ENCODE assay signal across 23 cellular contexts in the genomic region with DNA sequence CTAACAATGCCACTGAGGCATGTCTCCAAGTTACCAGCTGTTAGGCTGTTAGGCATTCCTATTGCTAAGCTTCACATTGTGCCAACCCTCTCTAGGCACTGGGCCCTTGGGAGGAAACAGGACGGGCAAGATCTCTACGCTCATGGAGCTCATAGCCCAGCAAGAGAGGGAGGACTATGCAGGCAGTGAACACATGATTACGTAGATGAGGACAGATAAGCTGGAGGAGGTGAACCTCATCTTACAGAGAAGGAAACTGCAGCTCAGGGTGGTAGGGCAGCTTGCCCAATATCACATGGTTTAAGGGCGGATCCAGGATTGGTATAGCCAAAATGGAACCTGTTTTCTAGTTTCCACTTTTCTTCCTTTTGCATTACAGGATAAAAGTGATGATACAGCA. TPM values are rescaled to one million over a fixed set of nuclear protein-coding genes. Genes with fewer than 3 reads are reported as not detected.
DNase-seq lines count a peak whose midpoint lies in the region; ATAC-seq, FAIRE-seq and TF ChIP-seq lines count a peak whose summit lies in the region.
"Had no signal": no experiment of that assay in that cellular context is flagged by ENCODE, and none has a peak within 500 bp of the region (broad histone marks: within the 10 kb centered on the region; RNA-seq: fewer than 3 reads in every experiment).

No MANE protein-coding gene starts in this region.

- WGBS in HepG2 (ENCODE audit: low lambda C conversion rate), result 97% methylated on average over 4 of the region's 4 CpGs
- WGBS in right lobe of liver (ENCODE audit: insufficient coverage, low coverage, low lambda C conversion rate, missing lambda C conversion rate), result 85% methylated on average over 4 of the region's 4 CpGs

- H3K4me1 ChIP-seq in HepG2 (ENCODE audit: insufficient read depth, low read length), result peaks cover 10% of the 10 kb centered on the region
- no peaks in the 10 kb centered on the region for H3K4me1 ChIP-seq in right lobe of liver
- H3K4me1 ChIP-seq: BLaER1 treated with 17β-estradiol and CSF1 and Interleukin-3, amounts not matched to agents 10 nM and 100 nM had no signal

- TF ChIP-seq CTCF in HepG2 (CRISPR knock-in tag; IDR thresholded peaks at IDR 0.05) (no peak), right lobe of liver (IDR thresholded peaks at IDR 0.05) (no peak), LNCaP clone FGC (IDR thresholded peaks at IDR 0.05; ENCODE audit: control insufficient read depth, extremely low read depth, insufficient read depth) (no peak)

- no peak overlapping the region for H3K4me3 ChIP-seq in HepG2 (replicated peaks in 1 of 3; ENCODE audit: insufficient read depth in 1 of 3, low read depth in 2 of 3, low read length in 3 of 3)
- no peak overlapping the region for H3K4me3 ChIP-seq in right lobe of liver
- H3K4me3 ChIP-seq in LNCaP clone FGC (ENCODE audit: low read depth, low read length), result no peak overlapping the region
- H3K4me3 ChIP-seq: BLaER1 treated with 17β-estradiol and CSF1 and Interleukin-3, amounts not matched to agents 10 nM and 100 nM; GM12878 had no signal

- TF ChIP-seq POLR2A in HepG2 (IDR thresholded peaks at IDR 0.05; ENCODE audit: insufficient read depth in 1 of 2, low read depth in 2 of 2, low read length in 2 of 2), result no peak
- no peak for TF ChIP-seq POLR2A in right lobe of liver (IDR thresholded peaks at IDR 0.05)

- POLR2A ChIA-PET in HepG2 (lab: Yijun Ruan, JAX), result no interaction called here

- no TSS peak for BruUV-seq in HepG2 (replicated peaks; lab: Mats Ljungman, UMichigan)

- H3K27ac ChIP-seq in HepG2 (ENCODE audit: extremely low read length, insufficient read depth, low read length) (no peak overlapping the region), right lobe of liver (no peak overlapping the region)
- H3K27ac ChIP-seq: 22Rv1; BLaER1 treated with 17β-estradiol and CSF1 and Interleukin-3, amounts not matched to agents 10 nM and 100 nM had no signal

- TF ChIP-seq EP300 in HepG2 (IDR thresholded peaks at IDR 0.05; ENCODE audit: low read depth in 2 of 2, low read length in 2 of 2), result no peak
- no peak for TF ChIP-seq EP300 in HepG2 (CRISPR knock-in tag; IDR thresholded peaks at IDR 0.05; ENCODE audit: borderline replicate concordance)

- ATAC-seq in HepG2 (no peak), right lobe of liver (no peak)
- ATAC-seq: GM12878 had no signal

- no peak overlapping the region for H2AFZ ChIP-seq in HepG2 (ENCODE audit: low read length)

- TF ChIP-seq RAD21 in HepG2 (CRISPR knock-in tag; IDR thresholded peaks at IDR 0.05), result no peak

- in situ Hi-C loops in HepG2 (cut with HindIII; ENCODE audit: extremely low pct_ligation_motif_present, low pct_unique_long_range_greater_than_20kb), result no loop called here

- intact Hi-C loops in HepG2 (cut with micrococcal nuclease; ENCODE audit: unreplicated experiment), result no loop called here
- intact Hi-C loops in right lobe of liver (cut with DNase I), result no loop called here

- no peak for FAIRE-seq in HepG2 (lab: Jason Lieb, UNC)
- FAIRE-seq: A204.1, GM12878, GM12892, GM18507 had no signal

- H3K36me3 ChIP-seq in HepG2 (replicated peaks in 1 of 2; ENCODE audit: control insufficient read depth in 1 of 2, insufficient read depth in 2 of 2, low read length in 2 of 2) (peaks cover 25 to 69% of the 10 kb centered on the region in 2 experiments), right lobe of liver (peaks cover 4 to 69% (median 46%) of the 10 kb centered on the region in 4 donors)

- H3K4me2 ChIP-seq in HepG2 (ENCODE audit: low read depth, low read length), result no peak overlapping the region
- H3K4me2 ChIP-seq: BLaER1 treated with 17β-estradiol and CSF1 and Interleukin-3, amounts not matched to agents 10 nM and 100 nM had no signal

- CTCF ChIA-PET in HepG2 (lab: Yijun Ruan, JAX; ENCODE audit: low intra/inter-chr PET ratio, low total read pairs), result no interaction called here

- H3K9me3 ChIP-seq in HepG2 (ENCODE audit: low read length), result no peaks in the 10 kb centered on the region
- no peaks in the 10 kb centered on the region for H3K9me3 ChIP-seq in right lobe of liver
- H3K9me3 ChIP-seq: BLaER1 treated with 17β-estradiol and CSF1 and Interleukin-3, amounts not matched to agents 10 nM and 100 nM had no signal

- H3K27me3 ChIP-seq in HepG2 (ENCODE audit: control insufficient read depth in 1 of 2, insufficient read depth in 2 of 2, low read length in 2 of 2) (no peaks in the 10 kb centered on the region), right lobe of liver (no peaks in the 10 kb centered on the region)
- H3K27me3 ChIP-seq: BLaER1 treated with 17β-estradiol and CSF1 and Interleukin-3, amounts not matched to agents 10 nM and 100 nM had no signal

- no peak for DNase-seq in HepG2 (ENCODE audit: low spot score)
- DNase-seq in right lobe of liver, result no peak
- DNase-seq in LNCaP clone FGC (ENCODE audit: low read depth), result peak; percentile 87
- no peak for DNase-seq in HuH-7 (ENCODE audit: low spot score)
- no peak for DNase-seq in 8988T
- DNase-seq: AML-193; CD4-positive, alpha-beta memory T cell; CD4-positive, CD25-positive, alpha-beta regulatory T cell; CD8-positive, alpha-beta memory T cell; COR-L47; DMS 273 treated with DMSO at 0.1 percent for 48 hours; DMS153; DMS53; DMS79; DND-41; EL; GDM1 had no signal

- no peaks in the 10 kb centered on the region for H3K79me2 ChIP-seq in HepG2 (ENCODE audit: insufficient read depth, low read length)

- no peak overlapping the region for H3K9ac ChIP-seq in HepG2 (ENCODE audit: insufficient read depth, low read depth, low read length)
- H3K9ac ChIP-seq: BLaER1 treated with 17β-estradiol and CSF1 and Interleukin-3, amounts not matched to agents 10 nM and 100 nM had no signal

- H4K20me1 ChIP-seq in HepG2 (ENCODE audit: insufficient read depth, low read length), result no peaks in the 10 kb centered on the region

TF ChIP-seq in HepG2, 621 proteins besides CTCF, POLR2A, EP300 and RAD21 (continues in another document):
- TF ChIP-seq ZNF292 (CRISPR knock-in tag; IDR thresholded peaks at IDR 0.05; ENCODE audit: borderline replicate concordance, low read depth) (no peak), ZKSCAN5 (CRISPR knock-in tag; IDR thresholded peaks at IDR 0.05) (no peak), POLR2G (IDR thresholded peaks at IDR 0.05; ENCODE audit: low read depth, low read length) (no peak), MAFK (conservative IDR thresholded peaks at IDR 0.05 in 1 of 2, IDR thresholded peaks at IDR 0.05 in 1 of 2; ENCODE audit: low read length in 2 of 2) (peak; percentile 22 to 38; a peak in 2 of 4 replicates)

RNA-seq across cellular contexts. Expression of gene UBE3B, which starts 7.8 kb away (rescaled TPM):
- 25.3 and 31.5 TPM in 2 replicates for total RNA-seq in HepG2 (2016; rRNA removed; fragmentation: Illumina TruSeq; extraction: Trizol)
- 30.2 and 32.0 TPM in 2 replicates for total RNA-seq in HepG2 (2016; cell fraction: cytosol; rRNA removed; fragmentation: Illumina TruSeq; extraction: Trizol; ENCODE audit: low read depth)
- total RNA-seq in HepG2 (2016; cell fraction: insoluble cytoplasmic fraction; rRNA removed; fragmentation: Illumina TruSeq; extraction: Trizol), result 26.5 and 33.2 TPM in 2 replicates
- total RNA-seq in HepG2 (2016; cell fraction: membrane; rRNA removed; fragmentation: Illumina TruSeq; extraction: Trizol), result 41.9 and 47.4 TPM in 2 replicates
- total RNA-seq in HepG2 (2016; cell fraction: nucleus; rRNA removed; fragmentation: Illumina TruSeq; extraction: Trizol), result 27.6 and 29.3 TPM in 2 replicates
- 22.7 and 26.0 TPM in 2 replicates for polyA plus RNA-seq in HepG2 (2011; rRNA removed)
- 14.5 and 17.1 TPM in 2 replicates for polyA plus RNA-seq in HepG2 (2011; cell fraction: cytosol; rRNA removed)
- polyA plus RNA-seq in HepG2 (2011; cell fraction: nucleus; rRNA removed), result 61.8 and 62.4 TPM in 2 replicates
- polyA plus RNA-seq in HepG2 (2012), result 11.8 and 14.4 TPM in 2 replicates
- 26.4 and 35.0 TPM in 2 replicates for polyA plus RNA-seq in HepG2 (2016; cell fraction: cytosol; fragmentation: Illumina TruSeq; extraction: Trizol; ENCODE audit: low read depth)
- 22.0 and 25.4 TPM in 2 replicates for polyA plus RNA-seq in HepG2 (2016; cell fraction: insoluble cytoplasmic fraction; fragmentation: Illumina TruSeq; extraction: Trizol; ENCODE audit: low read depth)
- 28.4 and 35.1 TPM in 2 replicates for polyA plus RNA-seq in HepG2 (2016; cell fraction: membrane; fragmentation: Illumina TruSeq; extraction: Trizol; ENCODE audit: low read depth)
- 28.2 and 30.2 TPM in 2 replicates for polyA plus RNA-seq in HepG2 (2016; cell fraction: nucleus; fragmentation: Illumina TruSeq; extraction: Trizol; ENCODE audit: insufficient read depth, low read depth)
- polyA minus RNA-seq in HepG2 (2011; rRNA and poly(A)+ RNA removed; ENCODE audit: low replicate concordance), result 27.1 and 49.0 TPM in 2 replicates
- polyA minus RNA-seq in HepG2 (2011; cell fraction: cytosol; rRNA and poly(A)+ RNA removed), result 13.7 and 15.7 TPM in 2 replicates
- polyA minus RNA-seq in HepG2 (2011; cell fraction: nucleus; rRNA and poly(A)+ RNA removed), result 55.0 and 69.5 TPM in 2 replicates
- 10 to 100 TPM; 15.3 to 31.8 (median 22.5) TPM for total RNA-seq in right lobe of liver

RNA-seq across cellular contexts. Expression of gene KCTD10, which starts 8.1 kb away (rescaled TPM):
- 6.9 and 12.5 TPM in 2 replicates for total RNA-seq in HepG2 (2016; rRNA removed; fragmentation: Illumina TruSeq; extraction: Trizol)
- total RNA-seq in HepG2 (2016; cell fraction: cytosol; rRNA removed; fragmentation: Illumina TruSeq; extraction: Trizol; ENCODE audit: low read depth), result 2.1 and 3.7 TPM in 2 replicates
- total RNA-seq in HepG2 (2016; cell fraction: insoluble cytoplasmic fraction; rRNA removed; fragmentation: Illumina TruSeq; extraction: Trizol), result 6.4 and 9.2 TPM in 2 replicates
- 5.5 and 5.7 TPM in 2 replicates for total RNA-seq in HepG2 (2016; cell fraction: membrane; rRNA removed; fragmentation: Illumina TruSeq; extraction: Trizol)
- 11.5 and 12.2 TPM in 2 replicates for total RNA-seq in HepG2 (2016; cell fraction: nucleus; rRNA removed; fragmentation: Illumina TruSeq; extraction: Trizol)
- 25.4 and 30.2 TPM in 2 replicates for polyA plus RNA-seq in HepG2 (2011; rRNA removed)
- polyA plus RNA-seq in HepG2 (2011; cell fraction: cytosol; rRNA removed), result 21.1 and 22.0 TPM in 2 replicates
- polyA plus RNA-seq in HepG2 (2011; cell fraction: nucleus; rRNA removed), result 28.4 and 32.1 TPM in 2 replicates
- polyA plus RNA-seq in HepG2 (2012), result 11.1 TPM in 2 replicates
- 1.4 and 1.7 TPM in 2 replicates for polyA plus RNA-seq in HepG2 (2016; cell fraction: cytosol; fragmentation: Illumina TruSeq; extraction: Trizol; ENCODE audit: low read depth)
- polyA plus RNA-seq in HepG2 (2016; cell fraction: insoluble cytoplasmic fraction; fragmentation: Illumina TruSeq; extraction: Trizol; ENCODE audit: low read depth), result 21.4 and 22.8 TPM in 2 replicates
- 4.0 and 4.6 TPM in 2 replicates for polyA plus RNA-seq in HepG2 (2016; cell fraction: membrane; fragmentation: Illumina TruSeq; extraction: Trizol; ENCODE audit: low read depth)
- 18.0 and 18.6 TPM in 2 replicates for polyA plus RNA-seq in HepG2 (2016; cell fraction: nucleus; fragmentation: Illumina TruSeq; extraction: Trizol; ENCODE audit: insufficient read depth, low read depth)
- polyA minus RNA-seq in HepG2 (2011; rRNA and poly(A)+ RNA removed; ENCODE audit: low replicate concordance), result 96.2 and 112 TPM in 2 replicates
- 15.2 and 22.8 TPM in 2 replicates for polyA minus RNA-seq in HepG2 (2011; cell fraction: cytosol; rRNA and poly(A)+ RNA removed)
- polyA minus RNA-seq in HepG2 (2011; cell fraction: nucleus; rRNA and poly(A)+ RNA removed), result 33.0 and 56.2 TPM in 2 replicates
- 10 to 100 TPM in 4 of 6 experiments, 1 to 10 TPM in 2; 5.8 to 20.2 (median 11.6) TPM for total RNA-seq in right lobe of liver
